In the genomic region with DNA sequence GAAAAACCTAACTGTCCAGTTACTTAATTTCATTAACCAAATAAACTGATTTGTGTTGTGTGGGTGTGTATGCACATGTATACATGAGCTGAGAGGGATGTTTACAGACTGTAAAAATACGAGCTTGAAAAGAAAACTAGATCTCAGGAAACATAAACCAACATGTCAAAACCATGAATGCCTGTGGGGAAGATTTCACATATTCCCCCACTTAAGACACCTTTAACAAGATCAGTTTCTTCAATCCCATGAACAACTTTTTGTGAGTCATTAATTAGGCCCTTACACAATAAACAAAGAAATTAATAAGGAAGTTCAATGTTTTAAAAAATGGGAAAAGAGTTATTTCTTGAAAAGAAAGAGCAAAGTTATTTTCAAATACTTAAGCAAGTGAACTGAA, we compare ENCODE assay signal across 22 cellular contexts.
"Had no signal": no experiment of that assay in that cellular context is flagged by ENCODE, and none has a peak within 500 bp of the region (broad histone marks: within the 10 kb centered on the region; RNA-seq: fewer than 3 reads in every experiment).

No MANE protein-coding gene starts in this region.

- H3K4me1 ChIP-seq: psoas muscle, thyroid gland had no signal

- ATAC-seq: left ventricle myocardium superior; natural killer cell treated with Interleukin-12 subunit alpha and Interleukin-12 subunit beta and Interleukin-15 and Interleukin-18, amount 100 ng/mL, for 72 hours; psoas muscle; right cardiac atrium; T-helper 17 cell had no signal

- H3K9me3 ChIP-seq: ovary, psoas muscle, thyroid gland had no signal

- H3K36me3 ChIP-seq: ovary, thyroid gland had no signal

- H3K27me3 ChIP-seq: ovary, thyroid gland had no signal

- H3K27ac ChIP-seq: epithelial cell of prostate, ovary, psoas muscle, thyroid gland had no signal

- H3K4me3 ChIP-seq: ovary, psoas muscle, thyroid gland had no signal

- DNase-seq: activated CD4-positive, alpha-beta T cell treated with anti-CD3 and anti-CD28 coated beads for 4 hours; activated CD4-positive, alpha-beta T cell treated with anti-CD3 and anti-CD28 coated beads, Interleukin-2, amount 50 U/mL, for 48 hours; activated CD4-positive, CD25-positive, alpha-beta regulatory T cell; activated naive CD4-positive, alpha-beta T cell treated with Interleukin-2 at 50 U/mL for 16 hours; activated T-cell treated with anti-CD3 and anti-CD28 coated beads, Interleukin-2, amount 50 U/mL, for 48 hours; anterior cingulate cortex; cortex of kidney; endodermal cell; foreskin fibroblast; immature natural killer cell; left ventricle myocardium superior; ovary; psoas muscle; right cardiac atrium; stimulated activated CD4-positive, alpha-beta T cell treated with anti-CD3 and anti-CD28 coated beads, Interleukin-12 subunit alpha, Interleukin-12 subunit beta, amount 100 ng/mL, for 4 hours; stimulated activated CD4-positive, alpha-beta T cell treated with anti-CD3 and anti-CD28 coated beads, Interleukin-4, amount 100 ng/mL, for 4 hours; substantia nigra; SW 1271; T-helper 17 cell; thyroid gland had no signal
